Comparison of ENCODE assay signal across 8 cellular contexts in genomic region chr14:61472025-61472672, GRCh38.
DNase-seq lines count a peak whose midpoint lies in the region; ATAC-seq and TF ChIP-seq lines count a peak whose summit lies in the region.

No MANE protein-coding gene starts in this region.

- H3K4me1 ChIP-seq in lung (ENCODE audit: control insufficient read depth in 2 of 2, insufficient read depth in 2 of 2, low read length in 2 of 2) (peaks cover 19 to 61% of the 10 kb centered on the region in 2 donors), transverse colon (peaks cover 7 to 66% (median 26%) of the 10 kb centered on the region in 4 donors)

- H3K27ac ChIP-seq in lung (ENCODE audit: low read depth in 1 of 2, low read length in 1 of 2) (peak overlapping the region; percentile 90 to 93), transverse colon (peak overlapping the region; percentile 63 to 70 (median 66))

- TF ChIP-seq EP300 in transverse colon (IDR thresholded peaks at IDR 0.05; ENCODE audit: low read depth), result no peak

- 25 to 36% methylated on average over 8 of the region's 8 CpGs for WGBS in lung, 2 donors
- 48 to 61% methylated on average over 6 to 8 of the region's 8 CpGs for WGBS in transverse colon (ENCODE audit: low coverage in 1 of 2), 2 donors

- H3K4me3 ChIP-seq in lung (no peak overlapping the region), transverse colon (peak overlapping the region in 3 of 4 donors; percentile 10 to 31 (median 11))

- intact Hi-C loops in transverse colon (cut with DNase I; ENCODE audit: low total_unique reads), result no loop called here

- H3K36me3 ChIP-seq in lung (ENCODE audit: control insufficient read depth in 2 of 2, insufficient read depth in 2 of 2, low read length in 2 of 2) (peaks cover 0 to 1% of the 10 kb centered on the region in 2 donors), transverse colon (no peaks in the 10 kb centered on the region)

- peak; percentile 45 for ATAC-seq in lung (ENCODE audit: insufficient read depth, low FRiP score)
- ATAC-seq in GM18498 (IDR thresholded peaks at IDR 0.05; ENCODE audit: unreplicated experiment), result no peak

- in situ Hi-C loops in transverse colon (cut with MboI; ENCODE audit: low pct_ligation_motif_present in 1 of 4, low pct_unique_long_range_greater_than_20kb in 1 of 4, low sequenced_read_pairs in 3 of 4), result loop anchor here in 2 of 4 donors (25.0 kb wide), 2 partner anchors 265 to 640 kb away; no protein-coding TSS in a partner anchor

- DNase-seq in activated gamma-delta T cell treated with Interleukin-2 at 50 U/mL for 16 hours (peak; percentile 35), activated gamma-delta T cell (lab: John Stamatoyannopoulos, UW) (no peak), RPMI7951 (ENCODE audit: low read depth) (peak; percentile 98), lung (ENCODE audit: low spot score) (peak; percentile 28), transverse colon (no peak), NCI-H2081 (lab: John Stamatoyannopoulos, UW) (no peak)
- DNase-seq in central memory CD4-positive, alpha-beta T cell, result peak; percentile 65

- no peak for TF ChIP-seq POLR2A in transverse colon (IDR thresholded peaks at IDR 0.05)

- no peaks in the 10 kb centered on the region for H3K9me3 ChIP-seq in lung (ENCODE audit: control insufficient read depth in 2 of 2, insufficient read depth in 1 of 2, low read length in 1 of 2)
- no peaks in the 10 kb centered on the region for H3K9me3 ChIP-seq in transverse colon

- TF ChIP-seq CTCF in lung (IDR thresholded peaks at IDR 0.05; ENCODE audit: control extremely low read depth, extremely low read depth) (no peak), transverse colon (IDR thresholded peaks at IDR 0.05) (no peak)

- H3K27me3 ChIP-seq in lung (ENCODE audit: control insufficient read depth, insufficient read depth), result no peaks in the 10 kb centered on the region
- no peaks in the 10 kb centered on the region for H3K27me3 ChIP-seq in transverse colon

Comparison
In these comparisons a context has a peak if more than half of its experiments do, and no peak if none do; other contexts are left out.
1. DNase-seq: peak in activated gamma-delta T cell treated with Interleukin-2 at 50 U/mL for 16 hours (single experiment), RPMI7951 (single experiment), central memory CD4-positive, alpha-beta T cell (single experiment) and lung (single experiment); none in activated gamma-delta T cell (single experiment), transverse colon (single experiment) and NCI-H2081 (0 of 2).